In genomic region chr18:1999387-1999786, GRCh38 we compare ENCODE assay signal across 26 cellular contexts.
"Had no signal": no experiment of that assay in that cellular context is flagged by ENCODE, and none has a peak within 500 bp of the region (broad histone marks: within the 10 kb centered on the region; RNA-seq: fewer than 3 reads in every experiment).

No MANE protein-coding gene starts in this region.

- H3K9me3 Mint-ChIP-seq: memory B cell; mesothelial cell of epicardium; naive B cell; natural killer cell treated with Interleukin-12 subunit alpha and Interleukin-12 subunit beta and Interleukin-15 and Interleukin-18, amount 100 ng/mL, for 72 hours; neural crest cell had no signal

- H3K4me3 Mint-ChIP-seq: immature natural killer cell; memory B cell; mesothelial cell of epicardium; naive B cell; natural killer cell treated with Interleukin-12 subunit alpha and Interleukin-12 subunit beta and Interleukin-15 and Interleukin-18, amount 100 ng/mL, for 72 hours; neural crest cell; stimulated activated effector memory CD8-positive, alpha-beta T cell treated with anti-CD3 and anti-CD28 coated beads, Interleukin-12 subunit alpha, Interleukin-12 subunit beta, amount 100 ng/mL, for 72 hours had no signal

- FAIRE-seq: keratinocyte had no signal

- H3K9ac ChIP-seq: parathyroid adenoma had no signal

- H3K27ac ChIP-seq: coronary artery, esophagus squamous epithelium, parathyroid adenoma, right atrium auricular region, stomach, tibial artery, upper lobe of right lung, uterus had no signal

- H2AFZ ChIP-seq: parathyroid adenoma had no signal

- DNase-seq: dermis blood vessel endothelial cell; effector memory CD4-positive, alpha-beta T cell; erythroblast; esophagus squamous epithelium; hypothalamus; immature natural killer cell; mucosa of descending colon; naive B cell; stimulated activated CD4-positive, alpha-beta T cell treated with anti-CD3 and anti-CD28 coated beads, Interleukin-2, amount 100 ng/mL, for 24 hours; stimulated activated CD4-positive, alpha-beta T cell treated with anti-CD3 and anti-CD28 coated beads, Interleukin-4, amount 100 ng/mL, for 24 hours; stimulated activated naive CD4-positive, alpha-beta T cell treated with Interleukin-2 at 50 U/mL for 16 hours; stomach; tibial artery; upper lobe of right lung; uterus had no signal

- H3K27me3 Mint-ChIP-seq: memory B cell, progenitor cell of endocrine pancreas had no signal

- H3K4me1 Mint-ChIP-seq: immature natural killer cell; memory B cell; naive B cell; stimulated activated effector memory CD8-positive, alpha-beta T cell treated with anti-CD3 and anti-CD28 coated beads, Interleukin-12 subunit alpha, Interleukin-12 subunit beta, amount 100 ng/mL, for 72 hours had no signal

- H3K9me3 ChIP-seq: esophagus squamous epithelium, mucosa of descending colon, right atrium auricular region, stomach, tibial artery, upper lobe of right lung, uterus had no signal

- H3K36me3 Mint-ChIP-seq: immature natural killer cell; memory B cell; mesothelial cell of epicardium; naive B cell; natural killer cell treated with Interleukin-12 subunit alpha and Interleukin-12 subunit beta and Interleukin-15 and Interleukin-18, amount 100 ng/mL, for 72 hours; stimulated activated effector memory CD8-positive, alpha-beta T cell treated with anti-CD3 and anti-CD28 coated beads, Interleukin-12 subunit alpha, Interleukin-12 subunit beta, amount 100 ng/mL, for 72 hours had no signal

- H3K4me3 ChIP-seq: coronary artery, esophagus squamous epithelium, lung, mucosa of descending colon, right atrium auricular region, stomach, tibial artery, upper lobe of right lung, uterus had no signal

- H3K27me3 ChIP-seq: esophagus squamous epithelium, right atrium auricular region, stomach, tibial artery, upper lobe of right lung, uterus had no signal

- H3K27ac Mint-ChIP-seq: immature natural killer cell; memory B cell; mesothelial cell of epicardium; naive B cell; natural killer cell treated with Interleukin-12 subunit alpha and Interleukin-12 subunit beta and Interleukin-15 and Interleukin-18, amount 100 ng/mL, for 72 hours; stimulated activated effector memory CD8-positive, alpha-beta T cell treated with anti-CD3 and anti-CD28 coated beads, Interleukin-12 subunit alpha, Interleukin-12 subunit beta, amount 100 ng/mL, for 72 hours had no signal

- H3K36me3 ChIP-seq: esophagus squamous epithelium, right atrium auricular region, stomach, tibial artery, upper lobe of right lung, uterus had no signal

- H3K79me2 ChIP-seq: parathyroid adenoma had no signal

- H3K4me1 ChIP-seq: esophagus squamous epithelium, parathyroid adenoma, right atrium auricular region, tibial artery, upper lobe of right lung, uterus had no signal
